In genomic region chr11:797300-798092, GRCh38 we compare ENCODE assay signal across 1 cellular context.
TF ChIP-seq lines count a peak whose summit lies in the region.

No MANE protein-coding gene starts in this region.

TF ChIP-seq in HepG2, 621 proteins besides CTCF, POLR2A, EP300 and RAD21 (continued from another document and continues in another):
- TF ChIP-seq ZHX1 (CRISPR knock-in tag; IDR thresholded peaks at IDR 0.05; ENCODE audit: low read depth) (no peak), MED1 (CRISPR knock-in tag; IDR thresholded peaks at IDR 0.05) (no peak), HOXD1 (CRISPR knock-in tag; IDR thresholded peaks at IDR 0.05) (0 out of 2 replicates have a peak, but pooled peaks have one; percentile 16), SYNCRIP (IDR thresholded peaks at IDR 0.05; ENCODE audit: insufficient read depth, low read depth, low read length) (no peak), SRSF9 (IDR thresholded peaks at IDR 0.05; ENCODE audit: borderline replicate concordance, insufficient read depth, low read depth, low read length, poor library complexity, severe bottlenecking) (no peak), ISX (CRISPR knock-in tag; conservative IDR thresholded peaks at IDR 0.05) (no peak), HNRNPH1 (optimal IDR thresholded peaks at IDR 0.05; ENCODE audit: low read depth, low read length) (no peak), HHEX (CRISPR knock-in tag; IDR thresholded peaks at IDR 0.05) (no peak), SOX5 (CRISPR knock-in tag; IDR thresholded peaks at IDR 0.05; ENCODE audit: borderline replicate concordance) (0 out of 2 replicates have a peak, but pooled peaks have one; percentile 6), SP140L (CRISPR knock-in tag; IDR thresholded peaks at IDR 0.05; ENCODE audit: borderline replicate concordance) (no peak), ZNF451 (CRISPR knock-in tag; IDR thresholded peaks at IDR 0.05) (no peak), SCMH1 (CRISPR knock-in tag; IDR thresholded peaks at IDR 0.05; ENCODE audit: borderline replicate concordance) (no peak), ZSCAN21 (CRISPR knock-in tag; IDR thresholded peaks at IDR 0.05; ENCODE audit: borderline replicate concordance) (no peak), GABPB1 (CRISPR knock-in tag; IDR thresholded peaks at IDR 0.05) (no peak; the same call in 1 of the 2 replicates), ZNF513 (CRISPR knock-in tag; conservative IDR thresholded peaks at IDR 0.05) (no peak), MIER3 (CRISPR knock-in tag; IDR thresholded peaks at IDR 0.05; ENCODE audit: borderline replicate concordance) (0 out of 2 replicates have a peak, but pooled peaks have one; percentile 27), ZNF234 (CRISPR knock-in tag; conservative IDR thresholded peaks at IDR 0.05) (0 out of 2 replicates have a peak, but pooled peaks have one; percentile 49), IKZF4 (CRISPR knock-in tag; IDR thresholded peaks at IDR 0.05; ENCODE audit: borderline replicate concordance, low read depth, not compliant biosample characterization) (no peak), TRIM22 (IDR thresholded peaks at IDR 0.05) (no peak), HNF4G (IDR thresholded peaks at IDR 0.05; ENCODE audit: borderline replicate concordance, low read depth, low read length) (no peak), HNF4G (CRISPR knock-in tag; IDR thresholded peaks at IDR 0.05; ENCODE audit: borderline replicate concordance, low read depth) (no peak), ZNF329 (CRISPR knock-in tag; IDR thresholded peaks at IDR 0.05; ENCODE audit: low read depth) (no peak), DNMT3B (CRISPR knock-in tag; conservative IDR thresholded peaks at IDR 0.05) (no peak), ZNF468 (CRISPR knock-in tag; IDR thresholded peaks at IDR 0.05) (no peak), JDP2 (CRISPR knock-in tag; IDR thresholded peaks at IDR 0.05; ENCODE audit: borderline replicate concordance) (no peak; the same call in 1 of the 2 replicates), TBL1XR1 (IDR thresholded peaks at IDR 0.05; ENCODE audit: borderline replicate concordance, low read length, partially characterized antibody) (no peak), PRMT3 (CRISPR knock-in tag; IDR thresholded peaks at IDR 0.05; ENCODE audit: borderline replicate concordance, low read depth) (no peak), BRD4 (CRISPR knock-in tag; IDR thresholded peaks at IDR 0.05) (peak; percentile 58; the same call in 1 of the 2 replicates), ZNF124 (CRISPR knock-in tag; IDR thresholded peaks at IDR 0.05) (no peak), MTF1 (CRISPR knock-in tag; IDR thresholded peaks at IDR 0.05) (no peak), ZFP41 (CRISPR knock-in tag; IDR thresholded peaks at IDR 0.05; ENCODE audit: borderline replicate concordance) (no peak), ZNF441 (CRISPR knock-in tag; IDR thresholded peaks at IDR 0.05; ENCODE audit: borderline replicate concordance) (no peak), ZNF446 (CRISPR knock-in tag; IDR thresholded peaks at IDR 0.05) (no peak), JUND (CRISPR knock-in tag; IDR thresholded peaks at IDR 0.05) (no peak), GLMP (CRISPR knock-in tag; IDR thresholded peaks at IDR 0.05; ENCODE audit: borderline replicate concordance) (no peak), ATF6 (CRISPR knock-in tag; conservative IDR thresholded peaks at IDR 0.05) (no peak), ZEB1 (IDR thresholded peaks at IDR 0.05; ENCODE audit: insufficient replicate concordance, low read depth) (no peak), MAFF (IDR thresholded peaks at IDR 0.05; ENCODE audit: low read depth, low read length) (no peak), ZNF615 (CRISPR knock-in tag; IDR thresholded peaks at IDR 0.05; ENCODE audit: borderline replicate concordance) (no peak), ZNF552 (CRISPR knock-in tag; IDR thresholded peaks at IDR 0.05; ENCODE audit: borderline replicate concordance) (0 out of 2 replicates have a peak, but pooled peaks have one; percentile 51), ZNF251 (CRISPR knock-in tag; IDR thresholded peaks at IDR 0.05) (no peak), SRSF1 (optimal IDR thresholded peaks at IDR 0.05; ENCODE audit: low read depth, low read length) (no peak), ATF7-NPFF (CRISPR knock-in tag; IDR thresholded peaks at IDR 0.05; ENCODE audit: low read depth) (peak; percentile 58; the same call in 1 of the 2 replicates), MNT (IDR thresholded peaks at IDR 0.05) (peak; percentile 74), IKZF5 (CRISPR knock-in tag; IDR thresholded peaks at IDR 0.05) (no peak; the same call in 1 of the 2 replicates), NFE2L1 (CRISPR knock-in tag; IDR thresholded peaks at IDR 0.05; ENCODE audit: borderline replicate concordance) (no peak), TIGD3 (CRISPR knock-in tag; IDR thresholded peaks at IDR 0.05; ENCODE audit: borderline replicate concordance) (no peak), ZMAT3 (CRISPR knock-in tag; conservative IDR thresholded peaks at IDR 0.05) (no peak), ZNF501 (CRISPR knock-in tag; IDR thresholded peaks at IDR 0.05) (no peak; the same call in 1 of the 2 replicates), NFIC (IDR thresholded peaks at IDR 0.05; ENCODE audit: low read length) (no peak), ATF4 (CRISPR knock-in tag; IDR thresholded peaks at IDR 0.05) (no peak), CENPT (CRISPR knock-in tag; IDR thresholded peaks at IDR 0.05; ENCODE audit: low read depth) (no peak)
